In genomic region chr3:119211193-119211592, GRCh38 we compare ENCODE assay signal across 1 cellular context.
A peak's percentile ranks its signal among the peaks of the same experiment; 100 is the strongest.
TF ChIP-seq lines count a peak whose summit lies in the region.

No MANE protein-coding gene starts in this region.

TF ChIP-seq in K562, 482 proteins besides CTCF, POLR2A, EP300 and RAD21 (continued from another document):
- TF ChIP-seq PBX2 (CRISPR knock-in tag; IDR thresholded peaks at IDR 0.05; ENCODE audit: low read depth) (no peak), PBX2 (tag; conservative IDR thresholded peaks at IDR 0.05; ENCODE audit: low read depth) (peak; percentile 90), NCOR1 (IDR thresholded peaks at IDR 0.05) (peak; percentile 68), ZNF395 (CRISPR knock-in tag; IDR thresholded peaks at IDR 0.05) (peak; percentile 40; the same call in 1 of the 2 replicates), CBFA2T3 (IDR thresholded peaks at IDR 0.05) (peak; percentile 89), TAL1 (IDR thresholded peaks at IDR 0.05) (peak; percentile 51), GATA2 (CRISPR knock-in tag; IDR thresholded peaks at IDR 0.05) (0 out of 2 replicates have a peak, but pooled peaks have one; percentile 18), ZNF398 (CRISPR knock-in tag; IDR thresholded peaks at IDR 0.05) (no peak), SMARCE1 (IDR thresholded peaks at IDR 0.05) (peak; percentile 22; the same call in 1 of the 2 replicates), LEF1 (IDR thresholded peaks at IDR 0.05) (0 out of 2 replicates have a peak, but pooled peaks have one; percentile 37), CBFA2T2 (conservative IDR thresholded peaks at IDR 0.05) (peak; percentile 74), RFX5 (IDR thresholded peaks at IDR 0.05; ENCODE audit: low read depth, low read length) (no peak), JUND (IDR thresholded peaks at IDR 0.05; ENCODE audit: borderline replicate concordance, low read depth, low read length) (peak; percentile 5; the same call in 1 of the 2 replicates), JUND (tag; IDR thresholded peaks at IDR 0.05; ENCODE audit: borderline replicate concordance, low read depth, low read length) (no peak), ZNF717 (CRISPR knock-in tag; IDR thresholded peaks at IDR 0.05) (no peak), HMBOX1 (IDR thresholded peaks at IDR 0.05) (peak; percentile 77; the same call in 1 of the 2 replicates), ETV1 (tag; conservative IDR thresholded peaks at IDR 0.05; ENCODE audit: low read depth) (0 out of 2 replicates have a peak, but pooled peaks have one; percentile 29), ZBTB11 (CRISPR knock-in tag; IDR thresholded peaks at IDR 0.05) (peak in 1 of 3 experiments; percentile 52; a peak in 2 of 6 replicates), ZNF75A (CRISPR knock-in tag; IDR thresholded peaks at IDR 0.05) (no peak), NFIC (IDR thresholded peaks at IDR 0.05) (peak; percentile 41), HNRNPK (IDR thresholded peaks at IDR 0.05; ENCODE audit: low read depth, low read length, poor library complexity, severe bottlenecking) (no peak), CREM (IDR thresholded peaks at IDR 0.05; ENCODE audit: low read depth) (0 out of 2 replicates have a peak, but pooled peaks have one; percentile 22), ADNP (tag; IDR thresholded peaks at IDR 0.05) (no peak), KLF16 (IDR thresholded peaks at IDR 0.05) (peak; percentile 53; the same call in 1 of the 2 replicates), ARID3A (IDR thresholded peaks at IDR 0.05; ENCODE audit: borderline replicate concordance, low read depth, low read length) (0 out of 2 replicates have a peak, but pooled peaks have one; percentile 52)
TF ChIP-seq in K562: peak in this region for 30.
